In the genomic region with DNA sequence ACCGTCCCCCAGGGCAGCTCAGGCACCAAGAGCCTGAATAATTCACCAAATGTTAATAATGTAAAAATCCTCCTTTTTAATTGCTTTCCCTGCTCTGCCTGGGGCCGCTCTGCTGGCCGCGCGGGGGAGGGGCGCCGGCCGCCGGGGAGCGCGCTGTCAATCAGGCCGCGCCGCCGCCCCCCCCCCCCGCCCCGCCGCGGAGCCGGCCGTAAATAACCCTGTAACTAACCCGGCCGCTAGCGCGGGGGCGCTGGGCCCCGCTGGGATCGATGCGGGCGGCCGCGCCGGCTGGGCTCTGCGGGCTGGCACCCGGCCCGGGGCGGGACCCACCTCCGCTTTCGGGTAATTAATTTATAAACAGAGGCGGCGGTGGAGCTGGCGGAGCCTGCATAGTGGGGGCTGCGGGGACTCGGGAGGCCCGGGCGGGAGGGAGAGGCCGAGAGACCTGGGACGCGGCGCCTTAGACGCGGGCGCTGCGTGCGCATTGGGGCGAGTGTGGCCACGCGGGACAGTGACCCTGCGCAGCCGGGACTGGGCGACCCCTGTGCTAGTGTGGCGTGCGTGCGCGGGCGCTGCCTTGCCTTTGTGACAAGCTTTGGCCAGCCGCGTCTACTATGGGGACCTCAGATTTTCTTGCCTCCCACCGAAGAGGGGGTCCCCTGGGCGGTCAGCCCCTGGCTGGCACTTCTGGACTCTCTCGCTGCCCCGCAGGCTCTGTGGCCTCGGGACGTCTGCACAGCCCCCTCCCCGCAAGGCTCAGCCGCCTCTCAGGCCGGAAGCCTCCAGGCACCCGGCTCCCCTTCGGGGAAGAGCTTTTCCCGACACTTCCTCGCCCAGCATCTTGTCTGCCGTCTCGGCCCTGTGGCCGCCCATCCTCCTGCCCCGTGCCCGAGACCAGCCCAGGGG, we compare ENCODE assay signal across 1 cellular context.
TF ChIP-seq lines count a peak whose summit lies in the region.

No MANE protein-coding gene starts in this region.

TF ChIP-seq in K562, 482 proteins besides CTCF, POLR2A, EP300 and RAD21 (continues in another document):
- TF ChIP-seq SIRT6 (IDR thresholded peaks at IDR 0.05; ENCODE audit: low read depth, low read length) (no peak), KLF6 (CRISPR knock-in tag; IDR thresholded peaks at IDR 0.05; ENCODE audit: borderline replicate concordance) (no peak), RBBP5 (IDR thresholded peaks at IDR 0.05; ENCODE audit: borderline replicate concordance, insufficient read depth, low read length, poor library complexity, severe bottlenecking) (peak; percentile 51), HDGF (IDR thresholded peaks at IDR 0.05) (no peak), CHD4 (IDR thresholded peaks at IDR 0.05; ENCODE audit: insufficient read depth, insufficient replicate concordance, low read depth, low read length, poor library complexity, severe bottlenecking) (peak; percentile 33), SP1 (CRISPR knock-in tag; IDR thresholded peaks at IDR 0.05) (no peak), TCFL5 (CRISPR knock-in tag; conservative IDR thresholded peaks at IDR 0.05) (no peak), NR2F6 (CRISPR knock-in tag; IDR thresholded peaks at IDR 0.05) (no peak), KHSRP (IDR thresholded peaks at IDR 0.05) (no peak), XRCC5 (IDR thresholded peaks at IDR 0.05; ENCODE audit: low read depth, low read length) (no peak; the same call in 1 of the 2 replicates), GABPB1 (CRISPR knock-in tag; IDR thresholded peaks at IDR 0.05) (peak; percentile 54; the same call in 1 of the 2 replicates), KDM4B (IDR thresholded peaks at IDR 0.05; ENCODE audit: borderline replicate concordance in 2 of 2, low read depth in 1 of 2) (no peak), PCBP1 (IDR thresholded peaks at IDR 0.05; ENCODE audit: low read depth, low read length, poor library complexity, severe bottlenecking) (peak; percentile 95), SMARCA4 (IDR thresholded peaks at IDR 0.05) (no peak), YY1 (IDR thresholded peaks at IDR 0.05; ENCODE audit: borderline replicate concordance in 1 of 3, control insufficient read depth in 1 of 3, extremely low read depth in 1 of 3, insufficient read depth in 3 of 3, insufficient read length in 1 of 3, insufficient replicate concordance in 2 of 3, low read depth in 1 of 3, low read length in 2 of 3) (peak in 1 of 3 experiments; percentile 29), CC2D1A (IDR thresholded peaks at IDR 0.05) (no peak), FOS (IDR thresholded peaks at IDR 0.05; ENCODE audit: extremely low read depth, insufficient read length) (no peak), ETV1 (tag; conservative IDR thresholded peaks at IDR 0.05; ENCODE audit: low read depth) (0 out of 2 replicates have a peak, but pooled peaks have one; percentile 20), NFIX (CRISPR knock-in tag; IDR thresholded peaks at IDR 0.05; ENCODE audit: low read depth) (no peak), ATF7 (IDR thresholded peaks at IDR 0.05) (no peak), NONO (IDR thresholded peaks at IDR 0.05; ENCODE audit: low read depth in 2 of 2, low read length in 1 of 2) (peak in 1 of 2 experiments; percentile 68; a peak in 1 of 4 replicates), BRCA1 (IDR thresholded peaks at IDR 0.05) (no peak), BRCA1 (CRISPR knock-in tag; IDR thresholded peaks at IDR 0.05) (0 out of 2 replicates have a peak, but pooled peaks have one; percentile 12), MAZ (CRISPR knock-in tag; conservative IDR thresholded peaks at IDR 0.05 in 1 of 2, IDR thresholded peaks at IDR 0.05 in 1 of 2) (peak in 1 of 2 experiments; percentile 39; a peak in 3 of 4 replicates), BRD9 (IDR thresholded peaks at IDR 0.05; ENCODE audit: low read depth, partially characterized antibody) (no peak), ZKSCAN1 (IDR thresholded peaks at IDR 0.05; ENCODE audit: low read depth, low read length) (0 out of 2 replicates have a peak, but pooled peaks have one; percentile 25), ETV5 (CRISPR knock-in tag; IDR thresholded peaks at IDR 0.05; ENCODE audit: low read depth) (no peak), PRDM10 (IDR thresholded peaks at IDR 0.05; ENCODE audit: partially characterized antibody) (no peak), CCNT2 (IDR thresholded peaks at IDR 0.05; ENCODE audit: borderline replicate concordance, extremely low read depth, insufficient read length, low read depth, low read length) (peak; percentile 90), SPI1 (IDR thresholded peaks at IDR 0.05; ENCODE audit: borderline replicate concordance, low read depth, low read length) (0 out of 2 replicates have a peak, but pooled peaks have one; percentile 16), MEIS2 (IDR thresholded peaks at IDR 0.05; ENCODE audit: partially characterized antibody) (peak; percentile 79), RBFOX2 (IDR thresholded peaks at IDR 0.05; ENCODE audit: low read depth, low read length) (peak; percentile 13; the same call in 1 of the 2 replicates), YBX1 (IDR thresholded peaks at IDR 0.05) (no peak), RCOR1 (IDR thresholded peaks at IDR 0.05; ENCODE audit: borderline replicate concordance in 1 of 2, low read depth in 2 of 2, low read length in 2 of 2) (peak in 1 of 2 experiments; percentile 21; a peak in 1 of 4 replicates), SIN3B (IDR thresholded peaks at IDR 0.05; ENCODE audit: low read depth) (0 out of 2 replicates have a peak, but pooled peaks have one; percentile 56), ZBTB7A (IDR thresholded peaks at IDR 0.05; ENCODE audit: borderline replicate concordance, control insufficient read depth, low read depth, low read length) (peak; percentile 85; the same call in 1 of the 2 replicates), ZNF785 (CRISPR knock-in tag; IDR thresholded peaks at IDR 0.05) (no peak), KLF1 (tag; IDR thresholded peaks at IDR 0.05) (no peak), ZNF75A (CRISPR knock-in tag; IDR thresholded peaks at IDR 0.05) (no peak), GTF2F1 (IDR thresholded peaks at IDR 0.05; ENCODE audit: low read depth, low read length) (no peak), CEBPG (CRISPR knock-in tag; IDR thresholded peaks at IDR 0.05) (no peak), CEBPG (tag; conservative IDR thresholded peaks at IDR 0.05 in 1 of 2, IDR thresholded peaks at IDR 0.05 in 1 of 2) (no peak), SOX6 (IDR thresholded peaks at IDR 0.05) (0 out of 2 replicates have a peak, but pooled peaks have one; percentile 11), CBX2 (IDR thresholded peaks at IDR 0.05; ENCODE audit: insufficient read depth, low read length, poor library complexity, severe bottlenecking) (no peak), E2F5 (CRISPR knock-in tag; IDR thresholded peaks at IDR 0.05) (no peak), ZFP36 (IDR thresholded peaks at IDR 0.05; ENCODE audit: low read depth, low read length, partially characterized antibody) (no peak), ESRRB (CRISPR knock-in tag; IDR thresholded peaks at IDR 0.05; ENCODE audit: borderline replicate concordance) (no peak), NUFIP1 (IDR thresholded peaks at IDR 0.05; ENCODE audit: partially characterized antibody) (no peak), PBX2 (CRISPR knock-in tag; IDR thresholded peaks at IDR 0.05; ENCODE audit: low read depth) (peak; percentile 48; the same call in 1 of the 2 replicates), PBX2 (tag; conservative IDR thresholded peaks at IDR 0.05; ENCODE audit: low read depth) (no peak), FUS (optimal IDR thresholded peaks at IDR 0.05; ENCODE audit: low read depth, low read length) (no peak)
- TF ChIP-seq, protein P1, sequence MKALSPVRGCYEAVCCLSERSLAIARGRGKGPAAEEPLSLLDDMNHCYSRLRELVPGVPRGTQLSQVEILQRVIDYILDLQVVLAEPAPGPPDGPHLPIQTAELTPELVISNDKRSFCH (CRISPR knock-in tag; IDR thresholded peaks at IDR 0.05) = no peak
- TF ChIP-seq, protein P1 (tag; IDR thresholded peaks at IDR 0.05) = no peak
- TF ChIP-seq, protein P2, sequence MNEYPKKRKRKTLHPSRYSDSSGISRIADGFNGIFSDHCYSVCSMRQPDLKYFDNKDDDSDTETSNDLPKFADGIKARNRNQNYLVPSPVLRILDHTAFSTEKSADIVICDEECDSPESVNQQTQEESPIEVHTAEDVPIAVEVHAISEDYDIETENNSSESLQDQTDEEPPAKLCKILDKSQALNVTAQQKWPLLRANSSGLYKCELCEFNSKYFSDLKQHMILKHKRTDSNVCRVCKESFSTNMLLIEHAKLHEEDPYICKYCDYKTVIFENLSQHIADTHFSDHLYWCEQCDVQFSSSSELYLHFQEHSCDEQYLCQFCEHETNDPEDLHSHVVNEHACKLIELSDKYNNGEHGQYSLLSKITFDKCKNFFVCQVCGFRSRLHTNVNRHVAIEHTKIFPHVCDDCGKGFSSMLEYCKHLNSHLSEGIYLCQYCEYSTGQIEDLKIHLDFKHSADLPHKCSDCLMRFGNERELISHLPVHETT (CRISPR knock-in tag; conservative IDR thresholded peaks at IDR 0.05 in 1 of 2, IDR thresholded peaks at IDR 0.05 in 1 of 2) = peak in 1 of 2 experiments; percentile 64; a peak in 1 of 4 replicates
- TF ChIP-seq, protein P3, sequence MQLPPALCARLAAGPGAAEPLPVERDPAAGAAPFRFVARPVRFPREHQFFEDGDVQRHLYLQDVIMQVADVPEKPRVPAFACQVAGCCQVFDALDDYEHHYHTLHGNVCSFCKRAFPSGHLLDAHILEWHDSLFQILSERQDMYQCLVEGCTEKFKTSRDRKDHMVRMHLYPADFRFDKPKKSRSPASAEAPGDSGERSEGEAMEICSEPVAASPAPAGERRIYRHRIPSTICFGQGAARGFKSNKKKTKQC (CRISPR knock-in tag; IDR thresholded peaks at IDR 0.05) = no peak
- TF ChIP-seq, protein P4, sequence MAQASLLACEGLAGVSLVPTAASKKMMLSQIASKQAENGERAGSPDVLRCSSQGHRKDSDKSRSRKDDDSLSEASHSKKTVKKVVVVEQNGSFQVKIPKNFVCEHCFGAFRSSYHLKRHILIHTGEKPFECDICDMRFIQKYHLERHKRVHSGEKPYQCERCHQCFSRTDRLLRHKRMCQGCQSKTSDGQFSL (CRISPR knock-in tag; IDR thresholded peaks at IDR 0.05) = no peak; the same call in 1 of the 2 replicates
- TF ChIP-seq, protein P4 (tag; IDR thresholded peaks at IDR 0.05) = peak in 1 of 2 experiments; percentile 99; a peak in 2 of 4 replicates
